Comparison of ENCODE assay signal across 37 cellular contexts in genomic region chr3:95514260-95514659, GRCh38.
"Had no signal": no experiment of that assay in that cellular context is flagged by ENCODE, and none has a peak within 500 bp of the region (broad histone marks: within the 10 kb centered on the region; RNA-seq: fewer than 3 reads in every experiment).

No MANE protein-coding gene starts in this region.

- DNase-seq: activated B cell treated with CpG ODN at 0.5 μM for 24 hours; activated CD4-positive, alpha-beta memory T cell treated with anti-CD3 and anti-CD28 coated beads for 36 hours; activated CD4-positive, alpha-beta T cell treated with anti-CD3 and anti-CD28 coated beads for 4 hours; activated CD4-positive, alpha-beta T cell treated with anti-CD3 and anti-CD28 coated beads, Interleukin-2, amount 10 ng/mL, durations not matched to agents 24 days and 14 days; activated CD4-positive, alpha-beta T cell treated with anti-CD3 and anti-CD28 coated beads, Interleukin-2, amount 50 U/mL, for 1 hour; activated CD4-positive, alpha-beta T cell treated with anti-CD3 and anti-CD28 coated beads, Interleukin-2, amount 50 U/mL, for 4 hours; activated CD4-positive, CD25-positive, alpha-beta regulatory T cell treated with anti-CD3 and anti-CD28 coated beads, Interleukin-2, amount 50 U/mL, for 72 hours; activated CD8-positive, alpha-beta memory T cell treated with anti-CD3 and anti-CD28 coated beads for 24 hours; activated CD8-positive, alpha-beta memory T cell treated with anti-CD3 and anti-CD28 coated beads, Interleukin-2, amount 10 ng/mL, durations not matched to agents 7 days and 5 days; activated CD8-positive, alpha-beta memory T cell treated with anti-CD3 and anti-CD28 coated beads, Interleukin-2, amount 50 U/mL, for 48 hours; activated CD8-positive, alpha-beta T cell treated with anti-CD3 and anti-CD28 coated beads, Interleukin-2, amount 10 ng/mL, durations not matched to agents 7 days and 5 days; activated effector memory CD4-positive, alpha-beta T cell treated with Interleukin-2 at 50 U/mL for 16 hours; activated gamma-delta T cell; activated naive CD4-positive, alpha-beta T cell treated with anti-CD3 and anti-CD28 coated beads, Interleukin-2, amount 10 ng/mL, durations not matched to agents 7 days and 5 days; activated naive CD4-positive, alpha-beta T cell treated with Interleukin-2 at 50 U/mL for 16 hours; activated naive CD8-positive, alpha-beta T cell treated with anti-CD3 and anti-CD28 coated beads, Interleukin-2, amount 10 ng/mL, durations not matched to agents 7 days and 5 days; activated naive CD8-positive, alpha-beta T cell treated with anti-CD3 and anti-CD28 coated beads, Interleukin-2, amount 50 U/mL, for 24 hours; activated T-cell treated with anti-CD3 and anti-CD28 coated beads, Interleukin-2, amount 50 U/mL, for 24 hours; activated T-cell treated with anti-CD3 and anti-CD28 coated beads, Interleukin-2, amount 50 U/mL, for 48 hours; amygdala; anterior cingulate cortex; caudate nucleus; cerebellar nuclear complex; colonic mucosa; T-helper 2 cell; T-helper 9 cell had no signal

- ATAC-seq: activated CD8-positive, alpha-beta memory T cell treated with anti-CD3 and anti-CD28 coated beads, Interleukin-2, amount 10 ng/mL, durations not matched to agents 7 days and 5 days; activated CD8-positive, alpha-beta T cell treated with anti-CD3 and anti-CD28 coated beads, Interleukin-2, amount 10 ng/mL, durations not matched to agents 7 days and 5 days; activated naive CD8-positive, alpha-beta T cell treated with anti-CD3 and anti-CD28 coated beads, Interleukin-2, amount 50 U/mL, for 24 hours had no signal

- H3K36me3 Mint-ChIP-seq: activated CD4-positive, alpha-beta memory T cell treated with anti-CD3 and anti-CD28 coated beads for 36 hours; activated CD8-positive, alpha-beta memory T cell treated with anti-CD3 and anti-CD28 coated beads, Interleukin-2, amount 10 ng/mL, durations not matched to agents 7 days and 5 days; activated naive CD4-positive, alpha-beta T cell treated with anti-CD3 and anti-CD28 coated beads, Interleukin-2, amount 10 ng/mL, durations not matched to agents 7 days and 5 days; activated naive CD4-positive, alpha-beta T cell treated with anti-CD3 and anti-CD28 coated beads, Interleukin-2, amount 50 U/mL, for 24 hours; activated naive CD8-positive, alpha-beta T cell; activated naive CD8-positive, alpha-beta T cell treated with anti-CD3 and anti-CD28 coated beads, Interleukin-2, amount 10 ng/mL, durations not matched to agents 7 days and 5 days; brain had no signal

- H3K4me3 Mint-ChIP-seq: activated B cell treated with CpG ODN at 0.5 μM for 24 hours; activated CD4-positive, alpha-beta memory T cell treated with anti-CD3 and anti-CD28 coated beads for 36 hours; activated CD4-positive, alpha-beta T cell treated with anti-CD3 and anti-CD28 coated beads, Interleukin-2, amount 10 ng/mL, durations not matched to agents 24 days and 14 days; activated CD8-positive, alpha-beta memory T cell treated with anti-CD3 and anti-CD28 coated beads, Interleukin-2, amount 10 ng/mL, durations not matched to agents 7 days and 5 days; activated CD8-positive, alpha-beta T cell treated with anti-CD3 and anti-CD28 coated beads, Interleukin-2, amount 10 ng/mL, durations not matched to agents 7 days and 5 days; activated naive CD4-positive, alpha-beta T cell treated with anti-CD3 and anti-CD28 coated beads, Interleukin-2, amount 10 ng/mL, durations not matched to agents 7 days and 5 days; activated naive CD4-positive, alpha-beta T cell treated with anti-CD3 and anti-CD28 coated beads, Interleukin-2, amount 50 U/mL, for 24 hours; activated naive CD8-positive, alpha-beta T cell; activated naive CD8-positive, alpha-beta T cell treated with anti-CD3 and anti-CD28 coated beads, Interleukin-2, amount 10 ng/mL, durations not matched to agents 7 days and 5 days; activated naive CD8-positive, alpha-beta T cell treated with anti-CD3 and anti-CD28 coated beads, Interleukin-2, amount 50 U/mL, for 24 hours; activated T-cell treated with anti-CD3 and anti-CD28 coated beads, Interleukin-2, amount 50 U/mL, for 24 hours; brain; central memory CD8-positive, alpha-beta T cell; T-helper 2 cell treated with Interferon-gamma antibody and Interleukin-4, amounts not matched to agents 5 μg/mL and 100 μg/mL, for 36 hours had no signal

- H3K4me1 Mint-ChIP-seq: activated B cell treated with CpG ODN at 0.5 μM for 24 hours; activated CD4-positive, alpha-beta T cell treated with anti-CD3 and anti-CD28 coated beads, Interleukin-2, amount 10 ng/mL, durations not matched to agents 24 days and 14 days; activated CD8-positive, alpha-beta memory T cell treated with anti-CD3 and anti-CD28 coated beads, Interleukin-2, amount 10 ng/mL, durations not matched to agents 7 days and 5 days; activated naive CD4-positive, alpha-beta T cell treated with anti-CD3 and anti-CD28 coated beads, Interleukin-2, amount 10 ng/mL, durations not matched to agents 7 days and 5 days; activated naive CD4-positive, alpha-beta T cell treated with anti-CD3 and anti-CD28 coated beads, Interleukin-2, amount 50 U/mL, for 24 hours; activated naive CD8-positive, alpha-beta T cell treated with anti-CD3 and anti-CD28 coated beads, Interleukin-2, amount 10 ng/mL, durations not matched to agents 7 days and 5 days; activated naive CD8-positive, alpha-beta T cell treated with anti-CD3 and anti-CD28 coated beads, Interleukin-2, amount 50 U/mL, for 24 hours; brain; central memory CD8-positive, alpha-beta T cell had no signal

- H3K9me3 ChIP-seq: ascending aorta, colonic mucosa had no signal

- H3K27me3 Mint-ChIP-seq: activated B cell treated with CpG ODN at 0.5 μM for 24 hours; activated CD4-positive, alpha-beta memory T cell treated with anti-CD3 and anti-CD28 coated beads for 36 hours; activated CD4-positive, alpha-beta T cell treated with anti-CD3 and anti-CD28 coated beads, Interleukin-2, amount 10 ng/mL, durations not matched to agents 24 days and 14 days; activated CD8-positive, alpha-beta memory T cell treated with anti-CD3 and anti-CD28 coated beads, Interleukin-2, amount 10 ng/mL, durations not matched to agents 7 days and 5 days; activated naive CD4-positive, alpha-beta T cell treated with anti-CD3 and anti-CD28 coated beads, Interleukin-2, amount 10 ng/mL, durations not matched to agents 7 days and 5 days; activated naive CD4-positive, alpha-beta T cell treated with anti-CD3 and anti-CD28 coated beads, Interleukin-2, amount 50 U/mL, for 24 hours; activated naive CD8-positive, alpha-beta T cell; activated naive CD8-positive, alpha-beta T cell treated with anti-CD3 and anti-CD28 coated beads, Interleukin-2, amount 10 ng/mL, durations not matched to agents 7 days and 5 days; activated naive CD8-positive, alpha-beta T cell treated with anti-CD3 and anti-CD28 coated beads, Interleukin-2, amount 50 U/mL, for 24 hours; activated T-cell treated with anti-CD3 and anti-CD28 coated beads, Interleukin-2, amount 50 U/mL, for 24 hours; brain; central memory CD8-positive, alpha-beta T cell had no signal

- H3K27me3 ChIP-seq: ascending aorta, cardiac muscle cell, colonic mucosa had no signal

- H3K4me1 ChIP-seq: ascending aorta, colonic mucosa had no signal

- H3K4me3 ChIP-seq: ascending aorta, cardiac muscle cell, colonic mucosa had no signal

- H3K27ac ChIP-seq: ascending aorta, cardiac muscle cell, colonic mucosa, VCaP had no signal

- H3K9me3 Mint-ChIP-seq: activated CD4-positive, alpha-beta T cell treated with anti-CD3 and anti-CD28 coated beads, Interleukin-2, amount 10 ng/mL, durations not matched to agents 24 days and 14 days; activated naive CD4-positive, alpha-beta T cell treated with anti-CD3 and anti-CD28 coated beads, Interleukin-2, amount 50 U/mL, for 24 hours; activated naive CD8-positive, alpha-beta T cell treated with anti-CD3 and anti-CD28 coated beads, Interleukin-2, amount 10 ng/mL, durations not matched to agents 7 days and 5 days; brain; T-helper 2 cell treated with Interferon-gamma antibody and Interleukin-4, amounts not matched to agents 5 μg/mL and 100 μg/mL, for 36 hours had no signal

- H3K27ac Mint-ChIP-seq: activated B cell treated with CpG ODN at 0.5 μM for 24 hours; activated CD4-positive, alpha-beta memory T cell treated with anti-CD3 and anti-CD28 coated beads for 36 hours; activated CD4-positive, alpha-beta T cell treated with anti-CD3 and anti-CD28 coated beads, Interleukin-2, amount 10 ng/mL, durations not matched to agents 24 days and 14 days; activated CD8-positive, alpha-beta memory T cell treated with anti-CD3 and anti-CD28 coated beads, Interleukin-2, amount 10 ng/mL, durations not matched to agents 7 days and 5 days; activated CD8-positive, alpha-beta T cell treated with anti-CD3 and anti-CD28 coated beads, Interleukin-2, amount 10 ng/mL, durations not matched to agents 7 days and 5 days; activated naive CD4-positive, alpha-beta T cell treated with anti-CD3 and anti-CD28 coated beads, Interleukin-2, amount 10 ng/mL, durations not matched to agents 7 days and 5 days; activated naive CD4-positive, alpha-beta T cell treated with anti-CD3 and anti-CD28 coated beads, Interleukin-2, amount 50 U/mL, for 24 hours; activated naive CD8-positive, alpha-beta T cell; activated naive CD8-positive, alpha-beta T cell treated with anti-CD3 and anti-CD28 coated beads, Interleukin-2, amount 10 ng/mL, durations not matched to agents 7 days and 5 days; activated naive CD8-positive, alpha-beta T cell treated with anti-CD3 and anti-CD28 coated beads, Interleukin-2, amount 50 U/mL, for 24 hours; activated T-cell treated with anti-CD3 and anti-CD28 coated beads, Interleukin-2, amount 50 U/mL, for 24 hours; activated T-helper 2 cell treated with anti-CD3 and anti-CD28 coated beads, Interferon-gamma antibody, Interleukin-2, Interleukin-4, amounts not matched to agents 10 μg/mL and 5 μg/mL and 100 μg/mL, durations not matched to agents 14 hours and 24 hours and 36 hours; brain; T-helper 2 cell treated with Interferon-gamma antibody and Interleukin-4, amounts not matched to agents 5 μg/mL and 100 μg/mL, for 36 hours had no signal

- FAIRE-seq: bronchial epithelial cell, TTC549 had no signal

- H3K36me3 ChIP-seq: ascending aorta, cardiac muscle cell, colonic mucosa had no signal
